ENCODE assay signal across 7 cellular contexts in genomic region chr22:25178348-25178747, GRCh38. TPM values are rescaled to one million over a fixed set of nuclear protein-coding genes. Genes with fewer than 3 reads are reported as not detected.
DNase-seq lines count a peak whose midpoint lies in the region; ATAC-seq lines count a peak whose summit lies in the region.
"Not testable (repeated sequence)": the region's sequence is repeated elsewhere in the genome, so short reads cannot be mapped to it uniquely, and the experiment has no call there.

No MANE protein-coding gene starts in this region.

- not testable (repeated sequence) for H3K4me1 ChIP-seq in CD8-positive, alpha-beta memory T cell (ENCODE audit: insufficient read depth, low read length); naive thymus-derived CD4-positive, alpha-beta T cell (ENCODE audit: control insufficient read depth in 2 of 2, insufficient read depth in 2 of 2, low read length in 2 of 2)

- H3K4me1 Mint-ChIP-seq in CD8-positive, alpha-beta memory T cell; activated CD4-positive, alpha-beta T cell treated with anti-CD3 and anti-CD28 coated beads for 36 hours; dendritic cell treated with granulocyte-macrophage colony-stimulating factor and Interleukin-4, amounts not matched to agents 40 ng/mL and 50 ng/mL, for 4 days (ENCODE audit: low read depth); naive thymus-derived CD4-positive, alpha-beta T cell; stimulated activated memory B cell treated with anti-CD40 and anti-IgM and Interleukin-4, amounts not matched to agents 10 μg/mL and 1 μg/mL and 100 μg/mL, for 72 hours: not testable (repeated sequence)

- not testable (repeated sequence) for H3K9me3 Mint-ChIP-seq in CD8-positive, alpha-beta memory T cell; activated CD4-positive, alpha-beta T cell treated with anti-CD3 and anti-CD28 coated beads for 36 hours (ENCODE audit: low read depth); naive thymus-derived CD4-positive, alpha-beta T cell
- H3K9me3 Mint-ChIP-seq in dendritic cell treated with granulocyte-macrophage colony-stimulating factor and Interleukin-4, amounts not matched to agents 40 ng/mL and 50 ng/mL, for 4 days = peaks cover 11% of the 10 kb centered on the region
- H3K9me3 Mint-ChIP-seq in stimulated activated memory B cell treated with anti-CD40 and anti-IgM and Interleukin-4, amounts not matched to agents 10 μg/mL and 1 μg/mL and 100 μg/mL, for 72 hours = peaks cover 11% of the 10 kb centered on the region

- not testable (repeated sequence) for H3K27ac ChIP-seq in CD8-positive, alpha-beta memory T cell (ENCODE audit: low read depth, low read length); naive thymus-derived CD4-positive, alpha-beta T cell (ENCODE audit: low read depth, low read length)

- peak; percentile 49 for ATAC-seq in activated CD4-positive, alpha-beta T cell treated with anti-CD3 and anti-CD28 coated beads for 36 hours
- peak; percentile 17 for ATAC-seq in left colon
- peak; percentile 30 for ATAC-seq in naive thymus-derived CD4-positive, alpha-beta T cell
- ATAC-seq in stimulated activated memory B cell treated with anti-CD40 and anti-IgM and Interleukin-4, amounts not matched to agents 10 μg/mL and 1 μg/mL and 100 μg/mL, for 72 hours = peak; percentile 65

- H3K27me3 Mint-ChIP-seq in CD8-positive, alpha-beta memory T cell; activated CD4-positive, alpha-beta T cell treated with anti-CD3 and anti-CD28 coated beads for 36 hours; dendritic cell treated with granulocyte-macrophage colony-stimulating factor and Interleukin-4, amounts not matched to agents 40 ng/mL and 50 ng/mL, for 4 days; naive thymus-derived CD4-positive, alpha-beta T cell; stimulated activated memory B cell treated with anti-CD40 and anti-IgM and Interleukin-4, amounts not matched to agents 10 μg/mL and 1 μg/mL and 100 μg/mL, for 72 hours: not testable (repeated sequence)

- intact Hi-C loops in activated CD4-positive, alpha-beta T cell treated with anti-CD3 and anti-CD28 coated beads for 36 hours (cut with DNase I, micrococcal nuclease); dendritic cell treated with granulocyte-macrophage colony-stimulating factor and Interleukin-4, amounts not matched to agents 40 ng/mL and 50 ng/mL, for 4 days (cut with micrococcal nuclease); left colon (cut with DNase I, micrococcal nuclease); naive thymus-derived CD4-positive, alpha-beta T cell (cut with micrococcal nuclease): not testable (repeated sequence)

- not testable (repeated sequence) for H3K9me3 ChIP-seq in CD8-positive, alpha-beta memory T cell (ENCODE audit: low read length); naive thymus-derived CD4-positive, alpha-beta T cell (ENCODE audit: control insufficient read depth in 2 of 3, low read length in 3 of 3)

- H3K36me3 ChIP-seq in CD8-positive, alpha-beta memory T cell (ENCODE audit: insufficient read depth, low read length) = not testable (repeated sequence)
- H3K36me3 ChIP-seq in naive thymus-derived CD4-positive, alpha-beta T cell (ENCODE audit: control insufficient read depth in 2 of 3, insufficient read depth in 3 of 3, low read length in 3 of 3) = peaks cover 0 to 24% (median 0%) of the 10 kb centered on the region in 3 experiments

- peak overlapping the region in 6 of 7 donors; percentile 52 to 72 (median 64) for H3K4me3 Mint-ChIP-seq in CD8-positive, alpha-beta memory T cell
- H3K4me3 Mint-ChIP-seq in activated CD4-positive, alpha-beta T cell treated with anti-CD3 and anti-CD28 coated beads for 36 hours = peak overlapping the region; percentile 50
- peak overlapping the region; percentile 44 for H3K4me3 Mint-ChIP-seq in dendritic cell treated with granulocyte-macrophage colony-stimulating factor and Interleukin-4, amounts not matched to agents 40 ng/mL and 50 ng/mL, for 4 days
- H3K4me3 Mint-ChIP-seq in naive thymus-derived CD4-positive, alpha-beta T cell = peak overlapping the region in 6 of 10 donors; percentile 49 to 82 (median 63)
- peak overlapping the region; percentile 56 for H3K4me3 Mint-ChIP-seq in stimulated activated memory B cell treated with anti-CD40 and anti-IgM and Interleukin-4, amounts not matched to agents 10 μg/mL and 1 μg/mL and 100 μg/mL, for 72 hours

- H3K4me3 ChIP-seq in CD8-positive, alpha-beta memory T cell (ENCODE audit: low read length); naive thymus-derived CD4-positive, alpha-beta T cell (ENCODE audit: low read length): not testable (repeated sequence)

- peaks cover 9 to 57% (median 14%) of the 10 kb centered on the region in 3 donors for H3K36me3 Mint-ChIP-seq in CD8-positive, alpha-beta memory T cell
- H3K36me3 Mint-ChIP-seq in activated CD4-positive, alpha-beta T cell treated with anti-CD3 and anti-CD28 coated beads for 36 hours (ENCODE audit: low read depth) = peaks cover 20% of the 10 kb centered on the region
- not testable (repeated sequence) for H3K36me3 Mint-ChIP-seq in dendritic cell treated with granulocyte-macrophage colony-stimulating factor and Interleukin-4, amounts not matched to agents 40 ng/mL and 50 ng/mL, for 4 days (ENCODE audit: low read depth); stimulated activated memory B cell treated with anti-CD40 and anti-IgM and Interleukin-4, amounts not matched to agents 10 μg/mL and 1 μg/mL and 100 μg/mL, for 72 hours
- peaks cover 7 to 47% (median 27%) of the 10 kb centered on the region in 5 donors for H3K36me3 Mint-ChIP-seq in naive thymus-derived CD4-positive, alpha-beta T cell

- CTCF ChIA-PET in CD8-positive, alpha-beta memory T cell (lab: Charles Lee); activated CD4-positive, alpha-beta T cell treated with anti-CD3 and anti-CD28 coated beads for 36 hours (lab: Charles Lee); naive thymus-derived CD4-positive, alpha-beta T cell (lab: Charles Lee): not testable (repeated sequence)

- DNase-seq in CD8-positive, alpha-beta memory T cell; left colon; naive thymus-derived CD4-positive, alpha-beta T cell: not testable (repeated sequence)
- peak; percentile 26 for DNase-seq in activated CD4-positive, alpha-beta T cell treated with anti-CD3 and anti-CD28 coated beads for 36 hours
- peak; percentile 31 for DNase-seq in activated T-cell treated with anti-CD3 and anti-CD28 coated beads, Interleukin-2, amount 50 U/mL, for 1 hour

- not testable (repeated sequence) for H3K27me3 ChIP-seq in CD8-positive, alpha-beta memory T cell (ENCODE audit: insufficient read depth, low read length, poor library complexity, severe bottlenecking); naive thymus-derived CD4-positive, alpha-beta T cell (ENCODE audit: control insufficient read depth in 2 of 2, insufficient read depth in 2 of 2, low read length in 2 of 2)

- H3K27ac Mint-ChIP-seq in CD8-positive, alpha-beta memory T cell = peak overlapping the region in 1 of 8 donors; percentile 64
- H3K27ac Mint-ChIP-seq in activated CD4-positive, alpha-beta T cell treated with anti-CD3 and anti-CD28 coated beads for 36 hours; dendritic cell treated with granulocyte-macrophage colony-stimulating factor and Interleukin-4, amounts not matched to agents 40 ng/mL and 50 ng/mL, for 4 days; stimulated activated memory B cell treated with anti-CD40 and anti-IgM and Interleukin-4, amounts not matched to agents 10 μg/mL and 1 μg/mL and 100 μg/mL, for 72 hours: not testable (repeated sequence)
- peak overlapping the region in 3 of 9 donors; percentile 53 to 81 (median 72) for H3K27ac Mint-ChIP-seq in naive thymus-derived CD4-positive, alpha-beta T cell

- POLR2A ChIA-PET in CD8-positive, alpha-beta memory T cell (lab: Charles Lee); activated CD4-positive, alpha-beta T cell treated with anti-CD3 and anti-CD28 coated beads for 36 hours (lab: Charles Lee); naive thymus-derived CD4-positive, alpha-beta T cell (lab: Charles Lee): not testable (repeated sequence)

RNA-seq across cellular contexts. Expression of gene CRYBB3, which starts 21.3 kb away (rescaled TPM):
- total RNA-seq in CD8-positive, alpha-beta memory T cell = under 1 TPM; 0.26 to 0.47 TPM
- not detected for polyA plus RNA-seq in CD8-positive, alpha-beta memory T cell
- total RNA-seq in activated CD4-positive, alpha-beta T cell treated with anti-CD3 and anti-CD28 coated beads for 36 hours = under 1 TPM in 1 of 2 experiments, not detected in 1; 0.34 TPM
- 1 to 10 TPM in 1 of 2 donors, under 1 TPM in 1; 0.70 to 2.1 TPM for total RNA-seq in left colon
- not detected for total RNA-seq in naive thymus-derived CD4-positive, alpha-beta T cell
- not detected for polyA plus RNA-seq in naive thymus-derived CD4-positive, alpha-beta T cell

RNA-seq across cellular contexts. Expression of gene CRYBB2, which starts 41.1 kb away (rescaled TPM):
- not detected for total RNA-seq in CD8-positive, alpha-beta memory T cell
- not detected for polyA plus RNA-seq in CD8-positive, alpha-beta memory T cell
- under 1 TPM; 0.23 to 0.30 TPM for total RNA-seq in activated CD4-positive, alpha-beta T cell treated with anti-CD3 and anti-CD28 coated beads for 36 hours
- under 1 TPM; 0.37 to 0.67 TPM for total RNA-seq in left colon
- total RNA-seq in naive thymus-derived CD4-positive, alpha-beta T cell = not detected
- not detected for polyA plus RNA-seq in naive thymus-derived CD4-positive, alpha-beta T cell
